13 cellular contexts compared by ENCODE assay signal in the genomic region with DNA sequence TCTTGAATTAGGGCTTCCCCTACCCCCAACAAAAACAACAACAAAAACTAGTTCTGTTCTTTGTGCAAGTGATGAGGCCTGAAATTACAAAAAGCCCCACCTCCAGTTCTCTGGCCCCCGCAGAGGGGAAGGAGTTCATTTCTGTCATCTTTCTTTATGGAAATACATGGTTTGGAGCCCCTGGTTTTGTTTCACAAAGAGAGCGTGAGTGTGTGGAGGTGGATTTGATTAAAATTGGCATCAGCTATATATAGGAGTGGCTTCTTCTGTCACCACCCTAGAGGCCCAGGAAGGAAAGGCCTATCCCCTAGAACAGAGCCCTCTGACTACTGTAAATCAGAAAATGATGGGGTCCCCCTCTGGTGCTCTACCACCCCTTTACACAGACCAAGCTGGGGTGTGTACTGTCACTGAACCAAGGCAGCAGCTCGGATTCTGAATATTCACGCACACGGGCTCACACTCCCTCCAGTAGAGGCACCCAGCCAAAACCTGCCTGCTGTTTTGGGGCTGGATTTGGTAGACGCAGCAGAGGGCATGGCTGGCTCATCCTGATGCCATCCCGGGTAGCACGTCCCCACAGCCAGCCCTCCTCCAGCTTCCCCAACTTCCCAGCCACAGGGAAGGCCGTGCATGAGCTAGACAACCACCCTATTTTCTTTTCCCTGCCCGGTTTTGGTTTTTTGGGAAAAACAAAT.
"Had no signal": no experiment of that assay in that cellular context is flagged by ENCODE, and none has a peak within 500 bp of the region (broad histone marks: within the 10 kb centered on the region; RNA-seq: fewer than 3 reads in every experiment).

No MANE protein-coding gene starts in this region.

- H3K27ac Mint-ChIP-seq: activated naive CD4-positive, alpha-beta T cell treated with anti-CD3 and anti-CD28 coated beads for 36 hours; activated T-helper 1 cell treated with anti-CD3 and anti-CD28 coated beads, Interleukin-12 subunit alpha, Interleukin-12 subunit beta, Interleukin-2, Interleukin-4 antibody, amounts not matched to agents 30 ng/mL and 10 ng/mL and 1 ng/mL, durations not matched to agents 14 hours and 24 hours and 36 hours; T-helper 2 cell treated with Interferon-gamma antibody and Interleukin-4, amounts not matched to agents 5 μg/mL and 100 μg/mL, for 36 hours had no signal

- H3K27ac ChIP-seq: brain microvascular endothelial cell, ovary had no signal

- H3K9me3 ChIP-seq: ovary, tibial nerve had no signal

- H3K9me3 Mint-ChIP-seq: activated naive CD4-positive, alpha-beta T cell treated with anti-CD3 and anti-CD28 coated beads for 36 hours; activated T-helper 1 cell treated with anti-CD3 and anti-CD28 coated beads, Interleukin-12 subunit alpha, Interleukin-12 subunit beta, Interleukin-2, Interleukin-4 antibody, amounts not matched to agents 30 ng/mL and 10 ng/mL and 1 ng/mL, durations not matched to agents 14 hours and 24 hours and 36 hours; T-helper 2 cell treated with Interferon-gamma antibody and Interleukin-4, amounts not matched to agents 5 μg/mL and 100 μg/mL, for 36 hours had no signal

- H3K4me3 ChIP-seq: ovary, tibial nerve had no signal

- H3K27me3 ChIP-seq: brain microvascular endothelial cell, ovary, tibial nerve had no signal

- H3K4me3 Mint-ChIP-seq: activated naive CD4-positive, alpha-beta T cell treated with anti-CD3 and anti-CD28 coated beads for 36 hours; activated T-helper 1 cell treated with anti-CD3 and anti-CD28 coated beads, Interleukin-12 subunit alpha, Interleukin-12 subunit beta, Interleukin-2, Interleukin-4 antibody, amounts not matched to agents 30 ng/mL and 10 ng/mL and 1 ng/mL, durations not matched to agents 14 hours and 24 hours and 36 hours; nephron progenitor cell; T-helper 2 cell treated with Interferon-gamma antibody and Interleukin-4, amounts not matched to agents 5 μg/mL and 100 μg/mL, for 36 hours had no signal

- DNase-seq: activated CD4-positive, alpha-beta T cell treated with anti-CD3 and anti-CD28 coated beads, Interleukin-2, amount 50 U/mL, for 48 hours; activated CD4-positive, CD25-positive, alpha-beta regulatory T cell treated with anti-CD3 and anti-CD28 coated beads, Interleukin-2, amount 50 U/mL, for 72 hours; activated naive CD4-positive, alpha-beta T cell treated with anti-CD3 and anti-CD28 coated beads for 36 hours; brain microvascular endothelial cell; foreskin melanocyte; mesendoderm; nephron progenitor cell; ovary; SIG-M5 had no signal

- H3K36me3 ChIP-seq: ovary had no signal

- ATAC-seq: left lobe of liver had no signal

- H3K4me1 Mint-ChIP-seq: nephron progenitor cell had no signal
